ENCODE assay signal across 9 cellular contexts in genomic region chr10:87658858-87659555, GRCh38. TPM values are rescaled to one million over a fixed set of nuclear protein-coding genes. Genes with fewer than 3 reads are reported as not detected.
DNase-seq lines count a peak whose midpoint lies in the region; ATAC-seq and TF ChIP-seq lines count a peak whose summit lies in the region.
"Had no signal": no experiment of that assay in that cellular context is flagged by ENCODE, and none has a peak within 500 bp of the region (broad histone marks: within the 10 kb centered on the region; RNA-seq: fewer than 3 reads in every experiment).

No MANE protein-coding gene starts in this region.

- H3K4me3 ChIP-seq in iPS-18c (ENCODE audit: insufficient read depth, low read depth, low read length) = peak overlapping the region; percentile 86

- peaks cover 67% of the 10 kb centered on the region for H3K27me3 Mint-ChIP-seq in T-helper 1 cell treated with Interleukin-12 subunit alpha and Interleukin-12 subunit beta and Interleukin-4 antibody, amounts not matched to agents 30 μg/mL and 1 μg/mL, for 36 hours (ENCODE audit: low read depth)
- H3K27me3 Mint-ChIP-seq in activated T-helper 1 cell treated with anti-CD3 and anti-CD28 coated beads, Interleukin-12 subunit alpha, Interleukin-12 subunit beta, Interleukin-2, Interleukin-4 antibody, amounts not matched to agents 30 ng/mL and 10 ng/mL and 1 ng/mL, durations not matched to agents 14 hours and 24 hours and 36 hours (ENCODE audit: insufficient read depth) = peaks cover 53% of the 10 kb centered on the region
- peaks cover 71% of the 10 kb centered on the region for H3K27me3 Mint-ChIP-seq in stimulated activated naive CD8-positive, alpha-beta T cell treated with anti-CD3 and anti-CD28 coated beads, Interleukin-15, amount 100 ng/mL, for 72 hours

- peaks cover 6% of the 10 kb centered on the region for H3K4me1 Mint-ChIP-seq in T-helper 1 cell treated with Interleukin-12 subunit alpha and Interleukin-12 subunit beta and Interleukin-4 antibody, amounts not matched to agents 30 μg/mL and 1 μg/mL, for 36 hours (ENCODE audit: low read depth)
- H3K4me1 Mint-ChIP-seq in activated T-helper 1 cell treated with anti-CD3 and anti-CD28 coated beads, Interleukin-12 subunit alpha, Interleukin-12 subunit beta, Interleukin-2, Interleukin-4 antibody, amounts not matched to agents 30 ng/mL and 10 ng/mL and 1 ng/mL, durations not matched to agents 14 hours and 24 hours and 36 hours (ENCODE audit: low read depth) = peaks cover 17% of the 10 kb centered on the region
- H3K4me1 Mint-ChIP-seq in stimulated activated naive CD8-positive, alpha-beta T cell treated with anti-CD3 and anti-CD28 coated beads, Interleukin-15, amount 100 ng/mL, for 72 hours = peaks cover 19% of the 10 kb centered on the region

- TF ChIP-seq POLR2A in erythroblast (IDR thresholded peaks at IDR 0.05; ENCODE audit: low read length) = no peak

- H3K9me3 ChIP-seq in iPS-18c (ENCODE audit: control insufficient read depth, insufficient read depth, low read length) = no peaks in the 10 kb centered on the region

- no peaks in the 10 kb centered on the region for H3K36me3 Mint-ChIP-seq in T-helper 1 cell treated with Interleukin-12 subunit alpha and Interleukin-12 subunit beta and Interleukin-4 antibody, amounts not matched to agents 30 μg/mL and 1 μg/mL, for 36 hours (ENCODE audit: low read depth)
- H3K36me3 Mint-ChIP-seq in activated T-helper 1 cell treated with anti-CD3 and anti-CD28 coated beads, Interleukin-12 subunit alpha, Interleukin-12 subunit beta, Interleukin-2, Interleukin-4 antibody, amounts not matched to agents 30 ng/mL and 10 ng/mL and 1 ng/mL, durations not matched to agents 14 hours and 24 hours and 36 hours (ENCODE audit: low read depth) = no peaks in the 10 kb centered on the region

- intact Hi-C loops in activated T-helper 1 cell treated with anti-CD3 and anti-CD28 coated beads, Interleukin-12 subunit alpha, Interleukin-12 subunit beta, Interleukin-2, Interleukin-4 antibody, amounts not matched to agents 30 ng/mL and 10 ng/mL and 1 ng/mL, durations not matched to agents 14 hours and 24 hours and 36 hours (cut with micrococcal nuclease) = loop anchor here (5.0 kb wide), 1 partner anchor 127 kb away; no protein-coding TSS in a partner anchor

- H3K9me3 Mint-ChIP-seq in T-helper 1 cell treated with Interleukin-12 subunit alpha and Interleukin-12 subunit beta and Interleukin-4 antibody, amounts not matched to agents 30 μg/mL and 1 μg/mL, for 36 hours = no peaks in the 10 kb centered on the region
- no peaks in the 10 kb centered on the region for H3K9me3 Mint-ChIP-seq in activated T-helper 1 cell treated with anti-CD3 and anti-CD28 coated beads, Interleukin-12 subunit alpha, Interleukin-12 subunit beta, Interleukin-2, Interleukin-4 antibody, amounts not matched to agents 30 ng/mL and 10 ng/mL and 1 ng/mL, durations not matched to agents 14 hours and 24 hours and 36 hours
- H3K9me3 Mint-ChIP-seq in stimulated activated naive CD8-positive, alpha-beta T cell treated with anti-CD3 and anti-CD28 coated beads, Interleukin-15, amount 100 ng/mL, for 72 hours = no peaks in the 10 kb centered on the region

- peak overlapping the region; percentile 73 for H3K4me3 Mint-ChIP-seq in T-helper 1 cell treated with Interleukin-12 subunit alpha and Interleukin-12 subunit beta and Interleukin-4 antibody, amounts not matched to agents 30 μg/mL and 1 μg/mL, for 36 hours
- peak overlapping the region; percentile 81 for H3K4me3 Mint-ChIP-seq in activated T-helper 1 cell treated with anti-CD3 and anti-CD28 coated beads, Interleukin-12 subunit alpha, Interleukin-12 subunit beta, Interleukin-2, Interleukin-4 antibody, amounts not matched to agents 30 ng/mL and 10 ng/mL and 1 ng/mL, durations not matched to agents 14 hours and 24 hours and 36 hours
- H3K4me3 Mint-ChIP-seq in stimulated activated naive CD8-positive, alpha-beta T cell treated with anti-CD3 and anti-CD28 coated beads, Interleukin-15, amount 100 ng/mL, for 72 hours = peak overlapping the region; percentile 73 to 76

- DNase-seq in T-helper 1 cell = no peak
- no peak for DNase-seq in activated T-helper 1 cell treated with anti-CD3 and anti-CD28 coated beads, Interleukin-12 subunit alpha, Interleukin-12 subunit beta, Interleukin-2, Interleukin-4 antibody, amounts not matched to agents 30 ng/mL and 10 ng/mL and 1 ng/mL, durations not matched to agents 14 hours and 24 hours and 36 hours (ENCODE audit: low spot score)
- no peak for DNase-seq in stimulated activated naive CD8-positive, alpha-beta T cell treated with anti-CD3 and anti-CD28 coated beads, Interleukin-15, amount 100 ng/mL, for 72 hours
- DNase-seq in amygdala (lab: John Stamatoyannopoulos, UW) = no peak
- no peak for DNase-seq in erythroblast (lab: John Stamatoyannopoulos, UW)
- no peak for DNase-seq in DMS53 (lab: John Stamatoyannopoulos, UW)
- DNase-seq: DND-41 had no signal

- ATAC-seq in stimulated activated naive CD8-positive, alpha-beta T cell treated with anti-CD3 and anti-CD28 coated beads, Interleukin-15, amount 100 ng/mL, for 72 hours = no peak

- H3K27ac Mint-ChIP-seq in T-helper 1 cell treated with Interleukin-12 subunit alpha and Interleukin-12 subunit beta and Interleukin-4 antibody, amounts not matched to agents 30 μg/mL and 1 μg/mL, for 36 hours = no peak overlapping the region
- H3K27ac Mint-ChIP-seq in activated T-helper 1 cell treated with anti-CD3 and anti-CD28 coated beads, Interleukin-12 subunit alpha, Interleukin-12 subunit beta, Interleukin-2, Interleukin-4 antibody, amounts not matched to agents 30 ng/mL and 10 ng/mL and 1 ng/mL, durations not matched to agents 14 hours and 24 hours and 36 hours = no peak overlapping the region
- peak overlapping the region; percentile 33 to 63 for H3K27ac Mint-ChIP-seq in stimulated activated naive CD8-positive, alpha-beta T cell treated with anti-CD3 and anti-CD28 coated beads, Interleukin-15, amount 100 ng/mL, for 72 hours

RNA-seq across cellular contexts. Expression of gene PAPSS2, which starts 0.7 kb away (rescaled TPM):
- 0.07 and 0.21 TPM in 2 replicates for total RNA-seq in activated T-helper 1 cell treated with anti-CD3 and anti-CD28 coated beads, Interleukin-12 subunit alpha, Interleukin-12 subunit beta, Interleukin-2, Interleukin-4 antibody, amounts not matched to agents 30 ng/mL and 10 ng/mL and 1 ng/mL, durations not matched to agents 14 hours and 24 hours and 36 hours

Comparison
In these comparisons a context has a peak if more than half of its experiments do, and no peak if none do; other contexts are left out.
1. H3K27ac Mint-ChIP-seq: peak in stimulated activated naive CD8-positive, alpha-beta T cell treated with anti-CD3 and anti-CD28 coated beads, Interleukin-15, amount 100 ng/mL, for 72 hours (2 of 2); none in T-helper 1 cell treated with Interleukin-12 subunit alpha and Interleukin-12 subunit beta and Interleukin-4 antibody, amounts not matched to agents 30 μg/mL and 1 μg/mL, for 36 hours (single experiment) and activated T-helper 1 cell treated with anti-CD3 and anti-CD28 coated beads, Interleukin-12 subunit alpha, Interleukin-12 subunit beta, Interleukin-2, Interleukin-4 antibody, amounts not matched to agents 30 ng/mL and 10 ng/mL and 1 ng/mL, durations not matched to agents 14 hours and 24 hours and 36 hours (single experiment).
2. Peak in every context shown above with its lines, with median percentiles within 50 percentile points of each other: H3K4me3 Mint-ChIP-seq.